Comparison of ENCODE assay signal across 35 cellular contexts in genomic region chr7:74106846-74107245, GRCh38.
"Had no signal": no experiment of that assay in that cellular context is flagged by ENCODE, and none has a peak within 500 bp of the region (broad histone marks: within the 10 kb centered on the region; RNA-seq: fewer than 3 reads in every experiment).

No MANE protein-coding gene starts in this region.

- H3K4me2 ChIP-seq: PC-9 had no signal

- H3K9me3 ChIP-seq: body of pancreas, breast epithelium, MG63, SJCRH30 had no signal

- H3K4me3 Mint-ChIP-seq: activated B cell treated with CpG ODN at 0.5 μM for 24 hours; activated CD4-positive, alpha-beta memory T cell treated with anti-CD3 and anti-CD28 coated beads for 36 hours; activated naive CD8-positive, alpha-beta T cell treated with anti-CD3 and anti-CD28 coated beads, Interleukin-2, amount 10 ng/mL, durations not matched to agents 7 days and 5 days; activated T-cell treated with anti-CD3 and anti-CD28 coated beads, Interleukin-2, amount 50 U/mL, for 4 hours; activated T-helper 1 cell treated with anti-CD3 and anti-CD28 coated beads, Interleukin-12 subunit alpha, Interleukin-12 subunit beta, Interleukin-2, Interleukin-4 antibody, amounts not matched to agents 30 ng/mL and 10 ng/mL and 1 ng/mL, durations not matched to agents 14 hours and 24 hours and 36 hours had no signal

- H2AFZ ChIP-seq: PC-9 had no signal

- H3K4me1 ChIP-seq: body of pancreas, breast epithelium had no signal

- DNase-seq: activated B cell treated with CpG ODN at 0.5 μM for 24 hours; activated CD4-positive, alpha-beta memory T cell treated with anti-CD3 and anti-CD28 coated beads for 36 hours; activated CD4-positive, alpha-beta T cell treated with anti-CD3 and anti-CD28 coated beads for 4 hours; activated CD4-positive, alpha-beta T cell treated with anti-CD3 and anti-CD28 coated beads, Interleukin-2, amount 50 U/mL, for 1 hour; activated CD4-positive, CD25-positive, alpha-beta regulatory T cell treated with anti-CD3 and anti-CD28 coated beads, Interleukin-2, amount 50 U/mL, for 72 hours; activated CD8-positive, alpha-beta memory T cell treated with anti-CD3 and anti-CD28 coated beads, Interleukin-2, amount 50 U/mL, for 4 hours; activated naive CD4-positive, alpha-beta T cell treated with anti-CD3 and anti-CD28 coated beads, Interleukin-2, amount 50 U/mL, for 16 hours; activated naive CD8-positive, alpha-beta T cell treated with anti-CD3 and anti-CD28 coated beads, Interleukin-2, amount 10 ng/mL, durations not matched to agents 7 days and 5 days; activated T-cell treated with anti-CD3 and anti-CD28 coated beads for 4 hours; activated T-cell treated with anti-CD3 and anti-CD28 coated beads, Interleukin-2, amount 50 U/mL, for 4 hours; amygdala; body of pancreas; Kasumi-1; KG1; MG63; NCI-H1048; NCI-H1105 treated with DMSO at 0.1 percent for 48 hours; NCI-H1436; NCI-H1694; NCI-H1930; NCI-H2081 treated with DMSO at 0.1 percent for 48 hours; NCI-H345; NCI-H524 treated with DMSO at 0.1 percent for 48 hours; NK-92 treated with Interleukin-12 subunit alpha and Interleukin-12 subunit beta, amount 100 ng/mL, for 24 hours; PC-9; SHP77; SJCRH30; T-helper 1 cell; T-helper 2 cell; T-helper 9 cell had no signal

- H3K27ac ChIP-seq: body of pancreas, breast epithelium, PC-9, RWPE1, SJCRH30, SK-N-MC, VCaP had no signal

- H3K27ac Mint-ChIP-seq: activated B cell treated with CpG ODN at 0.5 μM for 24 hours; activated CD4-positive, alpha-beta memory T cell treated with anti-CD3 and anti-CD28 coated beads for 36 hours; activated naive CD8-positive, alpha-beta T cell treated with anti-CD3 and anti-CD28 coated beads, Interleukin-2, amount 10 ng/mL, durations not matched to agents 7 days and 5 days; activated T-helper 1 cell treated with anti-CD3 and anti-CD28 coated beads, Interleukin-12 subunit alpha, Interleukin-12 subunit beta, Interleukin-2, Interleukin-4 antibody, amounts not matched to agents 30 ng/mL and 10 ng/mL and 1 ng/mL, durations not matched to agents 14 hours and 24 hours and 36 hours had no signal

- H3K9me3 Mint-ChIP-seq: activated B cell treated with CpG ODN at 0.5 μM for 24 hours; activated CD4-positive, alpha-beta memory T cell treated with anti-CD3 and anti-CD28 coated beads for 36 hours; activated naive CD8-positive, alpha-beta T cell treated with anti-CD3 and anti-CD28 coated beads, Interleukin-2, amount 10 ng/mL, durations not matched to agents 7 days and 5 days; activated T-cell treated with anti-CD3 and anti-CD28 coated beads, Interleukin-2, amount 50 U/mL, for 4 hours; activated T-helper 1 cell treated with anti-CD3 and anti-CD28 coated beads, Interleukin-12 subunit alpha, Interleukin-12 subunit beta, Interleukin-2, Interleukin-4 antibody, amounts not matched to agents 30 ng/mL and 10 ng/mL and 1 ng/mL, durations not matched to agents 14 hours and 24 hours and 36 hours had no signal

- H3K27me3 Mint-ChIP-seq: activated B cell treated with CpG ODN at 0.5 μM for 24 hours; activated CD4-positive, alpha-beta memory T cell treated with anti-CD3 and anti-CD28 coated beads for 36 hours; activated naive CD8-positive, alpha-beta T cell treated with anti-CD3 and anti-CD28 coated beads, Interleukin-2, amount 10 ng/mL, durations not matched to agents 7 days and 5 days had no signal

- H3K4me1 Mint-ChIP-seq: activated naive CD8-positive, alpha-beta T cell treated with anti-CD3 and anti-CD28 coated beads, Interleukin-2, amount 10 ng/mL, durations not matched to agents 7 days and 5 days had no signal

- ATAC-seq: activated T-cell treated with anti-CD3 and anti-CD28 coated beads, Interleukin-2, amount 50 U/mL, for 4 hours; body of pancreas had no signal

- H3K27me3 ChIP-seq: body of pancreas, breast epithelium, MG63, SJCRH30 had no signal

- H3K4me3 ChIP-seq: body of pancreas, breast epithelium, MG63, PC-9, SJCRH30, SK-N-MC had no signal
